Comparison of ENCODE assay signal across 12 cellular contexts in the genomic region with DNA sequence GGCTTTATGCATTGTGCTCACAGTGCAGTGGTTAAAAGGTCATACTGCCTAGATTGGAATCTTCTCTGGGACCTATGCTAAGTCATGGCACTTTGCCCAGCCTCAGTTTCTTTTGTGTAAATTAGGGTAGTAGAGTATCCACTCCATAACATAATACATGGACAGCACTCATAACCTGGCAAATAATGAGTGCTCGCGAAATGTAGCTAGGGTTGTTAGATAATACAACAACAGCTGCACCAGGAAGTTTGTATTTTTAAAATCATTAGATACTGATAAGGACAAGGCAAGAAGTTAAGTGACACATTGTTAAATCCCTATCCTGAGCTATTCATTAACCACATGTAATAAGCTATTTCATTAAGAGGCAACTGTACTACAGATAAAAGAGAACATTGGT. TPM values are rescaled to one million over a fixed set of nuclear protein-coding genes. Genes with fewer than 3 reads are reported as not detected.
DNase-seq lines count a peak whose midpoint lies in the region; ATAC-seq and TF ChIP-seq lines count a peak whose summit lies in the region.
"Had no signal": no experiment of that assay in that cellular context is flagged by ENCODE, and none has a peak within 500 bp of the region (broad histone marks: within the 10 kb centered on the region; RNA-seq: fewer than 3 reads in every experiment).

No MANE protein-coding gene starts in this region.

- peak overlapping the region in 7 of 11 experiments; percentile 7 to 86 (median 38); a peak in 9 of 22 replicates for H3K4me2 ChIP-seq in BLaER1 treated with 17β-estradiol and CSF1 and Interleukin-3, amounts not matched to agents 10 nM and 100 nM
- peak overlapping the region; percentile 44 for H3K4me2 ChIP-seq in DND-41 (ENCODE audit: insufficient read depth, low read length)
- H3K4me2 ChIP-seq: PC-9 had no signal

- no peak overlapping the region for H3K4me3 Mint-ChIP-seq in osteocyte (ENCODE audit: unreplicated experiment)
- H3K4me3 Mint-ChIP-seq: B cell had no signal

- no peak overlapping the region for H3K27ac ChIP-seq in BLaER1 treated with 17β-estradiol and CSF1 and Interleukin-3, amounts not matched to agents 10 nM and 100 nM
- H3K27ac ChIP-seq in DND-41 (ENCODE audit: low read length): peak overlapping the region; percentile 71
- no peak overlapping the region for H3K27ac ChIP-seq in body of pancreas
- no peak overlapping the region for H3K27ac ChIP-seq in lower lobe of right lung
- H3K27ac ChIP-seq: PC-9 had no signal

- TF ChIP-seq POLR2A in body of pancreas (IDR thresholded peaks at IDR 0.05): no peak

- peak overlapping the region; percentile 57 for H2AFZ ChIP-seq in DND-41 (ENCODE audit: low read depth, low read length)
- H2AFZ ChIP-seq: PC-9 had no signal

- no peaks in the 10 kb centered on the region for H4K20me1 ChIP-seq in BLaER1 treated with 17β-estradiol and CSF1 and Interleukin-3, amounts not matched to agents 10 nM and 100 nM
- H4K20me1 ChIP-seq in DND-41 (ENCODE audit: insufficient read depth, low read length): no peaks in the 10 kb centered on the region

- H3K9ac ChIP-seq in BLaER1 treated with 17β-estradiol and CSF1 and Interleukin-3, amounts not matched to agents 10 nM and 100 nM: no peak overlapping the region
- peak overlapping the region; percentile 36 for H3K9ac ChIP-seq in DND-41 (ENCODE audit: low read depth, low read length)

- H3K4me1 Mint-ChIP-seq in osteocyte (ENCODE audit: unreplicated experiment): peaks cover 15% of the 10 kb centered on the region
- H3K4me1 Mint-ChIP-seq: B cell had no signal

- H3K27ac Mint-ChIP-seq in osteocyte (ENCODE audit: unreplicated experiment): peak overlapping the region; percentile 27
- H3K27ac Mint-ChIP-seq: B cell had no signal

- peaks cover 9% of the 10 kb centered on the region for H3K9me3 Mint-ChIP-seq in osteocyte (ENCODE audit: unreplicated experiment)

- ATAC-seq in DND-41 (ENCODE audit: insufficient read depth, low read depth) (no peak), body of pancreas (peak; percentile 76), HG02884 (IDR thresholded peaks at IDR 0.05; ENCODE audit: unreplicated experiment) (no peak), GM19035 (IDR thresholded peaks at IDR 0.05; ENCODE audit: unreplicated experiment) (no peak), lower lobe of right lung (no peak)

- H3K36me3 Mint-ChIP-seq in osteocyte (ENCODE audit: unreplicated experiment): no peaks in the 10 kb centered on the region

- H3K79me2 ChIP-seq in DND-41 (ENCODE audit: insufficient read depth, low read length): no peaks in the 10 kb centered on the region

- H3K9me3 ChIP-seq in BLaER1 treated with 17β-estradiol and CSF1 and Interleukin-3, amounts not matched to agents 10 nM and 100 nM (replicated peaks in 1 of 11): peaks cover 4 to 35% (median 23%) of the 10 kb centered on the region in 11 experiments; a peak in 16 of 22 replicates
- H3K9me3 ChIP-seq in DND-41 (ENCODE audit: insufficient read depth, low read length, severe bottlenecking) (peaks cover 5% of the 10 kb centered on the region), body of pancreas (no peaks in the 10 kb centered on the region), lower lobe of right lung (no peaks in the 10 kb centered on the region)

- TF ChIP-seq CTCF in DND-41 (IDR thresholded peaks at IDR 0.05; ENCODE audit: borderline replicate concordance, extremely low read depth, low read length, poor library complexity, severe bottlenecking) (no peak), body of pancreas (IDR thresholded peaks at IDR 0.05) (no peak), osteocyte (IDR thresholded peaks at IDR 0.05) (no peak), lower lobe of right lung (IDR thresholded peaks at IDR 0.05) (no peak)

- H3K36me3 ChIP-seq in BLaER1 treated with 17β-estradiol and CSF1 and Interleukin-3, amounts not matched to agents 10 nM and 100 nM: no peaks in the 10 kb centered on the region
- H3K36me3 ChIP-seq in DND-41 (ENCODE audit: insufficient read depth, low read length) (no peaks in the 10 kb centered on the region), body of pancreas (replicated peaks in 1 of 2; ENCODE audit: insufficient read depth in 1 of 2, low read depth in 2 of 2) (no peaks in the 10 kb centered on the region), lower lobe of right lung (no peaks in the 10 kb centered on the region)

- 12 to 23% methylated on average over 2 of the region's 2 CpGs for WGBS in body of pancreas, 2 donors

- H3K4me3 ChIP-seq in BLaER1 treated with 17β-estradiol and CSF1 and Interleukin-3, amounts not matched to agents 10 nM and 100 nM: no peak overlapping the region
- H3K4me3 ChIP-seq in DND-41 (ENCODE audit: low read depth in 1 of 2, low read length in 2 of 2) (peak overlapping the region in 1 of 2 experiments; percentile 1; a peak in 1 of 4 replicates), body of pancreas (no peak overlapping the region), lower lobe of right lung (no peak overlapping the region)
- H3K4me3 ChIP-seq: PC-9 had no signal

- peaks cover 6 to 30% (median 15%) of the 10 kb centered on the region in 10 experiments; a peak in 16 of 20 replicates for H3K4me1 ChIP-seq in BLaER1 treated with 17β-estradiol and CSF1 and Interleukin-3, amounts not matched to agents 10 nM and 100 nM
- peaks cover 20% of the 10 kb centered on the region for H3K4me1 ChIP-seq in DND-41 (ENCODE audit: insufficient read depth, low read length)
- H3K4me1 ChIP-seq in body of pancreas: peaks cover 6% of the 10 kb centered on the region
- H3K4me1 ChIP-seq in lower lobe of right lung: no peaks in the 10 kb centered on the region

- H3K27me3 Mint-ChIP-seq in osteocyte (ENCODE audit: unreplicated experiment): no peaks in the 10 kb centered on the region
- H3K27me3 Mint-ChIP-seq: B cell had no signal

- DNase-seq in DND-41 (no peak), body of pancreas (no peak), osteocyte (ENCODE audit: extremely low spot score, unreplicated experiment) (no peak), lower lobe of right lung (no peak)
- DNase-seq: NCI-H2171, NCI-H446 treated with DMSO at 0.1 percent for 48 hours, NCI-H748 treated with DMSO at 0.1 percent for 48 hours, PC-9 had no signal

- H3K27me3 ChIP-seq in BLaER1 treated with 17β-estradiol and CSF1 and Interleukin-3, amounts not matched to agents 10 nM and 100 nM: no peaks in the 10 kb centered on the region
- no peaks in the 10 kb centered on the region for H3K27me3 ChIP-seq in DND-41 (ENCODE audit: insufficient read depth, low read length, poor library complexity)
- no peaks in the 10 kb centered on the region for H3K27me3 ChIP-seq in body of pancreas
- H3K27me3 ChIP-seq in lower lobe of right lung (ENCODE audit: low read depth): no peaks in the 10 kb centered on the region

- intact Hi-C loops in body of pancreas (cut with DNase I) (no loop called here), lower lobe of right lung (cut with DNase I) (no loop called here)

RNA-seq across cellular contexts. Expression of a gene that starts 13.8 kb away (rescaled TPM):
- 1 to 10 TPM; 1.3 to 2.1 TPM for total RNA-seq in body of pancreas
- 70.1 and 78.9 TPM in 2 replicates for total RNA-seq in osteocyte
- 5.6 TPM for total RNA-seq in lower lobe of right lung
- total RNA-seq: B cell had no signal

Comparison
In these comparisons a context has a peak if more than half of its experiments do, and no peak if none do; other contexts are left out.
1. RNA of a gene that starts 13.8 kb away (total RNA-seq): 70.1 to 78.9 TPM in osteocyte; 5.6 TPM in lower lobe of right lung (single experiment) and 1.3 to 2.1 TPM in body of pancreas; every median in the first group is over 10 times any median in the second.